ENCODE assay signal across 1 cellular context in genomic region chr17:7356072-7356549, GRCh38.
TF ChIP-seq lines count a peak whose summit lies in the region.

No MANE protein-coding gene starts in this region.

TF ChIP-seq in GM23338, 12 proteins besides CTCF, POLR2A, EP300 and RAD21 (continued from another document):
- no peak for TF ChIP-seq ZNF462 (CRISPR knock-in tag; IDR thresholded peaks at IDR 0.05)
